1 cellular context compared by ENCODE assay signal in genomic region chr17:50861822-50862528, GRCh38.
TF ChIP-seq lines count a peak whose summit lies in the region.

No MANE protein-coding gene starts in this region.

TF ChIP-seq in HEK293, 187 proteins besides CTCF, POLR2A, EP300 and RAD21 (continued from another document):
- TF ChIP-seq PATZ1 (tag by site-specific recombination; IDR thresholded peaks at IDR 0.05), result no peak
TF ChIP-seq in HEK293: peak in this region for 7.
